ENCODE assay signal across 1 cellular context in the genomic region with DNA sequence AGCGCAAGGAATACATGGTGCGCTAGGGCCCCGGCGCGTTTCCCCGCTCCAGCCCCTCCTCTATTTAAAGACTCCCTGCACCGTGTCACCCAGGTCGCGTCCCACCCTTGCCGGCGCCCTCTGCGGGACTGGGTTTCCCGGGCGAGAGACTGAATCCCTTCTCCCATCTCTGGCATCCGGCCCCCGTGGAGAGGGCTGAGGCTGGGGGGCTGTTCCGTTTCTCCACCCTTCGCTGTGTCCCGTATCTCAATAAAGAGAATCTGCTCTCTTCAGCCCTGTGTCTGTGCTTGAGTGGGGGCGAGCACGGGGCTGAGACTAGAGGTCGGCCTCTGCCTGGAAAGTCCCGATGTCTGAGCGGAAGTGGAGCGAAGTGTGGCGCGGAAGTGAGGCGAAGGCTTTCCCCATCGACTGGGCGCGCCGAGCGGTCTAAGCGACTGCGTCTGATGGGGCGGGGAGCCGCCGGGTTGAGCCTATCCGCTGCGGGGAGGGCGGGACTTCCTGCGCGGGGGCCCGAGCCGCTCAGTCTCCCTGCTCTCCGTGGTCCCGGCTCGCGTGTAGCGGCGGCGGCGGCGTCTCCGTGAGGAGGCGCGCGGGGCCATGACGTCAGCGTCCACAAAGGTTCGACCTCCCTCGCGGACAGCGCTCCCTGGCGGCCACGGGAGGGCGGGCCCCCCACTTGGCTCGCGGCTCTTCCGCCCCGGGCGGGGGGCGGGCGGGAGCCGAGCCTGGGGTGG.
TF ChIP-seq lines count a peak whose summit lies in the region.

No MANE protein-coding gene starts in this region.

TF ChIP-seq in HepG2, 621 proteins besides CTCF, POLR2A, EP300 and RAD21 (continued from another document and continues in another):
- TF ChIP-seq, protein P1, sequence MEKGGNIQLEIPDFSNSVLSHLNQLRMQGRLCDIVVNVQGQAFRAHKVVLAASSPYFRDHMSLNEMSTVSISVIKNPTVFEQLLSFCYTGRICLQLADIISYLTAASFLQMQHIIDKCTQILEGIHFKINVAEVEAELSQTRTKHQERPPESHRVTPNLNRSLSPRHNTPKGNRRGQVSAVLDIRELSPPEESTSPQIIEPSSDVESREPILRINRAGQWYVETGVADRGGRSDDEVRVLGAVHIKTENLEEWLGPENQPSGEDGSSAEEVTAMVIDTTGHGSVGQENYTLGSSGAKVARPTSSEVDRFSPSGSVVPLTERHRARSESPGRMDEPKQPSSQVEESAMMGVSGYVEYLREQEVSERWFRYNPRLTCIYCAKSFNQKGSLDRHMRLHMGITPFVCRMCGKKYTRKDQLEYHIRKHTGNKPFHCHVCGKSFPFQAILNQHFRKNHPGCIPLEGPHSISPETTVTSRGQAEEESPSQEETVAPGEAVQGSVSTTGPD (CRISPR knock-in tag; IDR thresholded peaks at IDR 0.05), result no peak
- TF ChIP-seq DPF2 (CRISPR knock-in tag; IDR thresholded peaks at IDR 0.05; ENCODE audit: borderline replicate concordance, low read depth) (no peak; the same call in 1 of the 2 replicates), NBN (conservative IDR thresholded peaks at IDR 0.05) (no peak), TEAD3 (CRISPR knock-in tag; optimal IDR thresholded peaks at IDR 0.05; ENCODE audit: borderline replicate concordance) (peak; percentile 29), E2F1 (CRISPR knock-in tag; IDR thresholded peaks at IDR 0.05) (peak; percentile 82), PHF5A (CRISPR knock-in tag; IDR thresholded peaks at IDR 0.05; ENCODE audit: low read depth, unreplicated experiment) (peak; percentile 67), ZNF331 (CRISPR knock-in tag; IDR thresholded peaks at IDR 0.05) (peak; percentile 79; the same call in 1 of the 2 replicates), RXRB (CRISPR knock-in tag; IDR thresholded peaks at IDR 0.05; ENCODE audit: borderline replicate concordance) (peak; percentile 54; the same call in 1 of the 2 replicates), ERF (CRISPR knock-in tag; IDR thresholded peaks at IDR 0.05) (peak; percentile 49), MAFF (IDR thresholded peaks at IDR 0.05; ENCODE audit: low read depth, low read length) (no peak), XRCC5 (optimal IDR thresholded peaks at IDR 0.05; ENCODE audit: low read length) (peak; percentile 61), SMAD1 (CRISPR knock-in tag; IDR thresholded peaks at IDR 0.05; ENCODE audit: borderline replicate concordance, low read depth) (no peak), ZNF558 (CRISPR knock-in tag; IDR thresholded peaks at IDR 0.05; ENCODE audit: borderline replicate concordance) (no peak), ZFX (CRISPR knock-in tag; IDR thresholded peaks at IDR 0.05; ENCODE audit: low read depth) (peak; percentile 80), IKZF4 (CRISPR knock-in tag; IDR thresholded peaks at IDR 0.05; ENCODE audit: borderline replicate concordance, low read depth, not compliant biosample characterization) (peak; percentile 56), ZNF564 (CRISPR knock-in tag; IDR thresholded peaks at IDR 0.05) (peak; percentile 73; the same call in 1 of the 2 replicates), CBX1 (IDR thresholded peaks at IDR 0.05; ENCODE audit: low read depth) (peak; percentile 88), ZNF775 (CRISPR knock-in tag; IDR thresholded peaks at IDR 0.05; ENCODE audit: borderline replicate concordance) (no peak), CHD4 (IDR thresholded peaks at IDR 0.05; ENCODE audit: borderline replicate concordance, low read length) (no peak), RBM39 (IDR thresholded peaks at IDR 0.05; ENCODE audit: low read depth, low read length, poor library complexity, severe bottlenecking) (peak; percentile 89), ZNF737 (CRISPR knock-in tag; IDR thresholded peaks at IDR 0.05; ENCODE audit: borderline replicate concordance) (no peak), JARID2 (CRISPR knock-in tag; IDR thresholded peaks at IDR 0.05; ENCODE audit: insufficient replicate concordance) (no peak), REL (CRISPR knock-in tag; conservative IDR thresholded peaks at IDR 0.05) (peak; percentile 69; the same call in 1 of the 2 replicates), SMAD3 (CRISPR knock-in tag; IDR thresholded peaks at IDR 0.05) (0 out of 2 replicates have a peak, but pooled peaks have one; percentile 21), NONO (IDR thresholded peaks at IDR 0.05) (no peak), NONO (CRISPR knock-in tag; conservative IDR thresholded peaks at IDR 0.05) (peak; percentile 96), TFDP1 (CRISPR knock-in tag; IDR thresholded peaks at IDR 0.05; ENCODE audit: borderline replicate concordance) (no peak), ZNF776 (CRISPR knock-in tag; IDR thresholded peaks at IDR 0.05) (0 out of 2 replicates have a peak, but pooled peaks have one; percentile 50), KDM5A (IDR thresholded peaks at IDR 0.05; ENCODE audit: borderline replicate concordance, low read length) (peak; percentile 43; the same call in 1 of the 2 replicates), PCBP2 (optimal IDR thresholded peaks at IDR 0.05; ENCODE audit: low read depth, low read length, poor library complexity, severe bottlenecking) (no peak), NFAT5 (CRISPR knock-in tag; IDR thresholded peaks at IDR 0.05) (no peak; the same call in 1 of the 2 replicates), ZNF552 (CRISPR knock-in tag; IDR thresholded peaks at IDR 0.05; ENCODE audit: borderline replicate concordance) (no peak)
- TF ChIP-seq, protein P2, sequence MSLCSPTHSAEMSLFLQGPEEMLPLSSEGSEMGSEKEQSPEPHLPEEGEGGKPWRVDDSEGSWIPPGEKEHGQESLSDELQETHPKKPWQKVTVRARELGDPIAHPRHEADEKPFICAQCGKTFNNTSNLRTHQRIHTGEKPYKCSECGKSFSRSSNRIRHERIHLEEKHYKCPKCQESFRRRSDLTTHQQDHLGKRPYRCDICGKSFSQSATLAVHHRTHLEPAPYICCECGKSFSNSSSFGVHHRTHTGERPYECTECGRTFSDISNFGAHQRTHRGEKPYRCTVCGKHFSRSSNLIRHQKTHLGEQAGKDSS (CRISPR knock-in tag; IDR thresholded peaks at IDR 0.05; ENCODE audit: borderline replicate concordance, low read depth), result peak; percentile 21; the same call in 1 of the 2 replicates
- TF ChIP-seq, protein P3, sequence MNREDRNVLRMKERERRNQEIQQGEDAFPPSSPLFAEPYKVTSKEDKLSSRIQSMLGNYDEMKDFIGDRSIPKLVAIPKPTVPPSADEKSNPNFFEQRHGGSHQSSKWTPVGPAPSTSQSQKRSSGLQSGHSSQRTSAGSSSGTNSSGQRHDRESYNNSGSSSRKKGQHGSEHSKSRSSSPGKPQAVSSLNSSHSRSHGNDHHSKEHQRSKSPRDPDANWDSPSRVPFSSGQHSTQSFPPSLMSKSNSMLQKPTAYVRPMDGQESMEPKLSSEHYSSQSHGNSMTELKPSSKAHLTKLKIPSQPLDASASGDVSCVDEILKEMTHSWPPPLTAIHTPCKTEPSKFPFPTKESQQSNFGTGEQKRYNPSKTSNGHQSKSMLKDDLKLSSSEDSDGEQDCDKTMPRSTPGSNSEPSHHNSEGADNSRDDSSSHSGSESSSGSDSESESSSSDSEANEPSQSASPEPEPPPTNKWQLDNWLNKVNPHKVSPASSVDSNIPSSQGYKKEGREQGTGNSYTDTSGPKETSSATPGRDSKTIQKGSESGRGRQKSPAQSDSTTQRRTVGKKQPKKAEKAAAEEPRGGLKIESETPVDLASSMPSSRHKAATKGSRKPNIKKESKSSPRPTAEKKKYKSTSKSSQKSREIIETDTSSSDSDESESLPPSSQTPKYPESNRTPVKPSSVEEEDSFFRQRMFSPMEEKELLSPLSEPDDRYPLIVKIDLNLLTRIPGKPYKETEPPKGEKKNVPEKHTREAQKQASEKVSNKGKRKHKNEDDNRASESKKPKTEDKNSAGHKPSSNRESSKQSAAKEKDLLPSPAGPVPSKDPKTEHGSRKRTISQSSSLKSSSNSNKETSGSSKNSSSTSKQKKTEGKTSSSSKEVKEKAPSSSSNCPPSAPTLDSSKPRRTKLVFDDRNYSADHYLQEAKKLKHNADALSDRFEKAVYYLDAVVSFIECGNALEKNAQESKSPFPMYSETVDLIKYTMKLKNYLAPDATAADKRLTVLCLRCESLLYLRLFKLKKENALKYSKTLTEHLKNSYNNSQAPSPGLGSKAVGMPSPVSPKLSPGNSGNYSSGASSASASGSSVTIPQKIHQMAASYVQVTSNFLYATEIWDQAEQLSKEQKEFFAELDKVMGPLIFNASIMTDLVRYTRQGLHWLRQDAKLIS (CRISPR knock-in tag; IDR thresholded peaks at IDR 0.05), result 0 out of 2 replicates have a peak, but pooled peaks have one; percentile 30
- TF ChIP-seq, protein P4, sequence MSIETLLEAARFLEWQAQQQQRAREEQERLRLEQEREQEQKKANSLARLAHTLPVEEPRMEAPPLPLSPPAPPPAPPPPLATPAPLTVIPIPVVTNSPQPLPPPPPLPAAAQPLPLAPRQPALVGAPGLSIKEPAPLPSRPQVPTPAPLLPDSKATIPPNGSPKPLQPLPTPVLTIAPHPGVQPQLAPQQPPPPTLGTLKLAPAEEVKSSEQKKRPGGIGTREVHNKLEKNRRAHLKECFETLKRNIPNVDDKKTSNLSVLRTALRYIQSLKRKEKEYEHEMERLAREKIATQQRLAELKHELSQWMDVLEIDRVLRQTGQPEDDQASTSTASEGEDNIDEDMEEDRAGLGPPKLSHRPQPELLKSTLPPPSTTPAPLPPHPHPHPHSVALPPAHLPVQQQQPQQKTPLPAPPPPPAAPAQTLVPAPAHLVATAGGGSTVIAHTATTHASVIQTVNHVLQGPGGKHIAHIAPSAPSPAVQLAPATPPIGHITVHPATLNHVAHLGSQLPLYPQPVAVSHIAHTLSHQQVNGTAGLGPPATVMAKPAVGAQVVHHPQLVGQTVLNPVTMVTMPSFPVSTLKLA (IDR thresholded peaks at IDR 0.05), result peak; percentile 39
- TF ChIP-seq, protein P5, sequence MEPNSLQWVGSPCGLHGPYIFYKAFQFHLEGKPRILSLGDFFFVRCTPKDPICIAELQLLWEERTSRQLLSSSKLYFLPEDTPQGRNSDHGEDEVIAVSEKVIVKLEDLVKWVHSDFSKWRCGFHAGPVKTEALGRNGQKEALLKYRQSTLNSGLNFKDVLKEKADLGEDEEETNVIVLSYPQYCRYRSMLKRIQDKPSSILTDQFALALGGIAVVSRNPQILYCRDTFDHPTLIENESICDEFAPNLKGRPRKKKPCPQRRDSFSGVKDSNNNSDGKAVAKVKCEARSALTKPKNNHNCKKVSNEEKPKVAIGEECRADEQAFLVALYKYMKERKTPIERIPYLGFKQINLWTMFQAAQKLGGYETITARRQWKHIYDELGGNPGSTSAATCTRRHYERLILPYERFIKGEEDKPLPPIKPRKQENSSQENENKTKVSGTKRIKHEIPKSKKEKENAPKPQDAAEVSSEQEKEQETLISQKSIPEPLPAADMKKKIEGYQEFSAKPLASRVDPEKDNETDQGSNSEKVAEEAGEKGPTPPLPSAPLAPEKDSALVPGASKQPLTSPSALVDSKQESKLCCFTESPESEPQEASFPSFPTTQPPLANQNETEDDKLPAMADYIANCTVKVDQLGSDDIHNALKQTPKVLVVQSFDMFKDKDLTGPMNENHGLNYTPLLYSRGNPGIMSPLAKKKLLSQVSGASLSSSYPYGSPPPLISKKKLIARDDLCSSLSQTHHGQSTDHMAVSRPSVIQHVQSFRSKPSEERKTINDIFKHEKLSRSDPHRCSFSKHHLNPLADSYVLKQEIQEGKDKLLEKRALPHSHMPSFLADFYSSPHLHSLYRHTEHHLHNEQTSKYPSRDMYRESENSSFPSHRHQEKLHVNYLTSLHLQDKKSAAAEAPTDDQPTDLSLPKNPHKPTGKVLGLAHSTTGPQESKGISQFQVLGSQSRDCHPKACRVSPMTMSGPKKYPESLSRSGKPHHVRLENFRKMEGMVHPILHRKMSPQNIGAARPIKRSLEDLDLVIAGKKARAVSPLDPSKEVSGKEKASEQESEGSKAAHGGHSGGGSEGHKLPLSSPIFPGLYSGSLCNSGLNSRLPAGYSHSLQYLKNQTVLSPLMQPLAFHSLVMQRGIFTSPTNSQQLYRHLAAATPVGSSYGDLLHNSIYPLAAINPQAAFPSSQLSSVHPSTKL (CRISPR knock-in tag; IDR thresholded peaks at IDR 0.05), result peak; percentile 53
